12 cellular contexts compared by ENCODE assay signal in genomic region chr11:77074205-77074604, GRCh38. TPM values are rescaled to one million over a fixed set of nuclear protein-coding genes. Genes with fewer than 3 reads are reported as not detected.
DNase-seq lines count a peak whose midpoint lies in the region; ATAC-seq and TF ChIP-seq lines count a peak whose summit lies in the region.
"Had no signal": no experiment of that assay in that cellular context is flagged by ENCODE, and none has a peak within 500 bp of the region (broad histone marks: within the 10 kb centered on the region; RNA-seq: fewer than 3 reads in every experiment).

No MANE protein-coding gene starts in this region.

- H3K4me1 ChIP-seq in mucosa of rectum (ENCODE audit: control insufficient read depth in 2 of 2, insufficient read depth in 2 of 2, low read length in 2 of 2) (peaks cover 58 to 73% of the 10 kb centered on the region in 2 donors), tibial nerve (peaks cover 7 to 67% (median 46%) of the 10 kb centered on the region in 4 donors)

- WGBS in tibial nerve, 2 donors = 67 to 68% methylated on average over 5 of the region's 5 CpGs

- no peak for ATAC-seq in GM21423 (IDR thresholded peaks at IDR 0.05; ENCODE audit: unreplicated experiment)
- ATAC-seq: activated naive CD4-positive, alpha-beta T cell treated with anti-CD3 and anti-CD28 coated beads, Interleukin-2, amount 50 U/mL, for 72 hours had no signal

- H3K36me3 ChIP-seq in mucosa of rectum (ENCODE audit: control insufficient read depth in 2 of 2, insufficient read depth in 2 of 2, low read length in 2 of 2) (peaks cover 5 to 6% of the 10 kb centered on the region in 2 donors), tibial nerve (no peaks in the 10 kb centered on the region)

- intact Hi-C loops in dorsolateral prefrontal cortex (cut with DNase I) = no loop called here

- no peak for TF ChIP-seq CTCF in dorsolateral prefrontal cortex (IDR thresholded peaks at IDR 0.05 in 54 of 56, conservative IDR thresholded peaks at IDR 0.05 in 2 of 56; ENCODE audit: low read depth in 1 of 56, partially characterized antibody in 56 of 56)
- TF ChIP-seq CTCF in tibial nerve (IDR thresholded peaks at IDR 0.05) = no peak

- peak overlapping the region; percentile 56 to 84 for H3K9ac ChIP-seq in mucosa of rectum (ENCODE audit: low read depth in 1 of 2, low read length in 2 of 2)

- TF ChIP-seq EP300 in tibial nerve (IDR thresholded peaks at IDR 0.05) = no peak

- H3K27ac ChIP-seq in dorsolateral prefrontal cortex (peak overlapping the region in 47 of 59 donors; percentile 3 to 85 (median 75)), mucosa of rectum (ENCODE audit: low read depth in 2 of 2, low read length in 2 of 2) (peak overlapping the region; percentile 96 to 99), tibial nerve (peak overlapping the region; percentile 79 to 97 (median 86))

- H3K4me3 ChIP-seq in dorsolateral prefrontal cortex = no peak overlapping the region
- H3K4me3 ChIP-seq in mucosa of rectum (ENCODE audit: low read length in 2 of 2) = peak overlapping the region; percentile 1 to 46
- no peak overlapping the region for H3K4me3 ChIP-seq in tibial nerve

- H3K27me3 ChIP-seq in dorsolateral prefrontal cortex (no peaks in the 10 kb centered on the region), mucosa of rectum (ENCODE audit: control insufficient read depth in 2 of 2, insufficient read depth in 2 of 2, low read length in 2 of 2) (no peaks in the 10 kb centered on the region), tibial nerve (no peaks in the 10 kb centered on the region)

- DNase-seq in NCI-H1417 (lab: John Stamatoyannopoulos, UW) (peak in 2 of 3 experiments; percentile 44 to 45), NCI-H1417 treated with DMSO at 0.1 percent for 48 hours (lab: John Stamatoyannopoulos, UW) (no peak), dorsolateral prefrontal cortex (peak in 1 of 10 donors; percentile 17), tibial nerve (ENCODE audit: low spot score in 2 of 2) (no peak), dermis blood vessel endothelial cell (no peak), activated gamma-delta T cell treated with Interleukin-2 at 50 U/mL for 16 hours (no peak)
- DNase-seq: activated CD4-positive, alpha-beta T cell treated with anti-CD3 and anti-CD28 coated beads, Interleukin-2, amount 10 ng/mL, durations not matched to agents 7 days and 5 days; NCI-H2171 had no signal

- H3K9me3 ChIP-seq in mucosa of rectum (ENCODE audit: control insufficient read depth in 2 of 2, low read length in 2 of 2) (no peaks in the 10 kb centered on the region), tibial nerve (peaks cover 0 to 3% (median 0%) of the 10 kb centered on the region in 4 donors)

- TF ChIP-seq POLR2A in tibial nerve (IDR thresholded peaks at IDR 0.05) = no peak

RNA-seq across cellular contexts. Expression of gene CAPN5, which starts 7.4 kb away (rescaled TPM):
- total RNA-seq in dorsolateral prefrontal cortex = 10 to 100 TPM; 12.5 to 36.7 (median 23.3) TPM
- 10 to 100 TPM; 15.9 to 24.5 (median 19.8) TPM for total RNA-seq in tibial nerve
- total RNA-seq in dermis blood vessel endothelial cell = 5.6 and 8.5 TPM in 2 replicates

RNA-seq across cellular contexts. Expression of gene OMP, which starts 28.4 kb away (rescaled TPM):
- total RNA-seq in dorsolateral prefrontal cortex = 1 to 10 TPM in 58 of 120 experiments, under 1 TPM in 3, not detected in 59; 0.86 to 4.4 (median 1.8) TPM
- total RNA-seq in tibial nerve = 1 to 10 TPM in 1 of 4 donors, not detected in 3; 9.9 TPM
- 0.47 TPM in 1 of 2 replicates, not detected in the other for total RNA-seq in dermis blood vessel endothelial cell
- total RNA-seq: activated CD4-positive, alpha-beta T cell treated with anti-CD3 and anti-CD28 coated beads, Interleukin-2, amount 10 ng/mL, durations not matched to agents 7 days and 5 days; activated naive CD4-positive, alpha-beta T cell treated with anti-CD3 and anti-CD28 coated beads, Interleukin-2, amount 50 U/mL, for 72 hours had no signal

RNA-seq across cellular contexts. Expression of gene B3GNT6, which starts 40.0 kb away (rescaled TPM):
- total RNA-seq in dorsolateral prefrontal cortex (1 to 10 TPM in 1 of 120 experiments, under 1 TPM in 38, not detected in 81; 0.16 to 1.0 (median 0.32) TPM), tibial nerve (not detected), dermis blood vessel endothelial cell (not detected in 2 replicates)
- total RNA-seq: activated CD4-positive, alpha-beta T cell treated with anti-CD3 and anti-CD28 coated beads, Interleukin-2, amount 10 ng/mL, durations not matched to agents 7 days and 5 days; activated naive CD4-positive, alpha-beta T cell treated with anti-CD3 and anti-CD28 coated beads, Interleukin-2, amount 50 U/mL, for 72 hours; left cardiac atrium had no signal

RNA-seq across cellular contexts. Expression of gene MYO7A, which starts 53.8 kb away (rescaled TPM):
- total RNA-seq in dorsolateral prefrontal cortex (10 to 100 TPM in 27 of 120 experiments, 1 to 10 TPM in 93; 3.4 to 21.5 (median 7.7) TPM), tibial nerve (10 to 100 TPM; 12.6 to 45.0 (median 24.4) TPM), dermis blood vessel endothelial cell (7.7 and 8.7 TPM in 2 replicates)

Comparison
In these comparisons a context has a peak if more than half of its experiments do, and no peak if none do; other contexts are left out.
1. DNase-seq: peak in NCI-H1417 (2 of 3); none in NCI-H1417 treated with DMSO at 0.1 percent for 48 hours (single experiment), tibial nerve (0 of 2), dermis blood vessel endothelial cell (single experiment) and activated gamma-delta T cell treated with Interleukin-2 at 50 U/mL for 16 hours (single experiment).
2. H3K4me3 ChIP-seq: peak in mucosa of rectum (2 of 2); none in dorsolateral prefrontal cortex (0 of 59) and tibial nerve (0 of 4).
3. Peak in every context shown above with its lines, with median percentiles within 50 percentile points of each other: H3K27ac ChIP-seq.